ENCODE assay signal across 9 cellular contexts in the genomic region with DNA sequence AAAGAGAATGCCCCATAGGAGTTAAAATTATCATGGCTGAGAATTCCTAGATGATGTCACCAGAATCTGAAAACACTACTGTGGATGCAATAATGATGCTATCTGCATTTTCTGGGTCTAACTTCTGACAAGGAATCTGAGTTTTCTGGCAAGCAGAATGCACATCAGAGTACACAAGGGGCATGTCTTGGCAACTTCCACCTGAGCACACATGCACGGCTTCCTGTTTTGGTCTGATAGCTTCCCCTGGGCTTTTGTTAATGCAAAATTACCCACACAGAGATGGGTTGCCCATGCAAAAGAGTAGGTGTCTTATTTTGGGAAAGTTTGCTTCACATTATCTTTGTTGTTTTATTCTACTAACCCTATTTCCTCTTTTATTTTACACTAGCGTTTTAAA.
DNase-seq lines count a peak whose midpoint lies in the region; ATAC-seq and TF ChIP-seq lines count a peak whose summit lies in the region.
"Had no signal": no experiment of that assay in that cellular context is flagged by ENCODE, and none has a peak within 500 bp of the region (broad histone marks: within the 10 kb centered on the region; RNA-seq: fewer than 3 reads in every experiment).

No MANE protein-coding gene starts in this region.

- H3K4me2 ChIP-seq in GM23338, result no peak overlapping the region

- no peak overlapping the region for H3K4me3 ChIP-seq in GM23338

- no peaks in the 10 kb centered on the region for H3K36me3 Mint-ChIP-seq in GM23338 (ENCODE audit: low read depth)

- H4K20me1 ChIP-seq in GM23338 (replicated peaks; ENCODE audit: insufficient read depth), result no peaks in the 10 kb centered on the region

- peaks cover 29% of the 10 kb centered on the region for H3K4me1 Mint-ChIP-seq in GM23338

- H3K4me1 ChIP-seq in GM23338 (ENCODE audit: insufficient read depth), result peaks cover 20% of the 10 kb centered on the region

- H3K27ac ChIP-seq in GM23338 (ENCODE audit: low read depth), result no peak overlapping the region

- DNase-seq in GM23338 (ENCODE audit: low spot score), result no peak
- DNase-seq in NCI-H226, result peak; percentile 52
- peak; percentile 72 for DNase-seq in germinal center (ENCODE audit: low spot score)
- no peak for DNase-seq in COLO829 (ENCODE audit: low spot score)
- DNase-seq in omental fat pad (ENCODE audit: low spot score), result no peak
- no peak for DNase-seq in Right ventricle myocardium inferior (ENCODE audit: missing footprints)
- no peak for DNase-seq in AG20443 (ENCODE audit: low spot score)
- DNase-seq: NCI-H2227 treated with DMSO at 0.1 percent for 48 hours had no signal

- H3K79me2 ChIP-seq in GM23338 (replicated peaks; ENCODE audit: insufficient read depth), result no peaks in the 10 kb centered on the region

- no peaks in the 10 kb centered on the region for H3F3A ChIP-seq in GM23338 (replicated peaks; ENCODE audit: low read depth)

- peak overlapping the region; percentile 8; the same call in 1 of the 2 replicates for H2AFZ ChIP-seq in GM23338

- H3K27me3 Mint-ChIP-seq in GM23338 (ENCODE audit: insufficient read depth, low read depth, poor library complexity), result no peaks in the 10 kb centered on the region

- intact Hi-C loops in Right ventricle myocardium inferior (cut with DNase I), result no loop called here

- H3K27ac Mint-ChIP-seq in GM23338, result peak overlapping the region; percentile 36; the same call in 1 of the 2 replicates

- H3K9me2 ChIP-seq in GM23338 (ENCODE audit: insufficient read depth), result no peaks in the 10 kb centered on the region

- TF ChIP-seq CTCF in GM23338 (conservative IDR thresholded peaks at IDR 0.05; ENCODE audit: low read depth in 2 of 2) (no peak), omental fat pad (IDR thresholded peaks at IDR 0.05) (no peak)

- H3K4me3 Mint-ChIP-seq in GM23338, result no peak overlapping the region

- no peaks in the 10 kb centered on the region for H3K27me3 ChIP-seq in GM23338 (ENCODE audit: insufficient read depth)

- ATAC-seq in GM18870 (IDR thresholded peaks at IDR 0.05; ENCODE audit: unreplicated experiment) (peak; percentile 68), GM23338 (no peak), omental fat pad (ENCODE audit: low FRiP score) (no peak), Right ventricle myocardium inferior (no peak)

- no peaks in the 10 kb centered on the region for H3K9me3 Mint-ChIP-seq in GM23338

- no peaks in the 10 kb centered on the region for H3K36me3 ChIP-seq in GM23338 (ENCODE audit: insufficient read depth)

TF ChIP-seq in GM23338, 12 proteins besides CTCF, POLR2A, EP300 and RAD21:
- TF ChIP-seq NANOG (IDR thresholded peaks at IDR 0.05; ENCODE audit: borderline replicate concordance) (no peak), ZNF114 (CRISPR knock-in tag; IDR thresholded peaks at IDR 0.05) (no peak), EZH2phosphoT487 (IDR thresholded peaks at IDR 0.05; ENCODE audit: unreplicated experiment) (no peak), JUNB (IDR thresholded peaks at IDR 0.05; ENCODE audit: unreplicated experiment) (no peak), POLR2AphosphoS5 (IDR thresholded peaks at IDR 0.05; ENCODE audit: low read depth) (no peak), CREB1 (CRISPR knock-in tag; IDR thresholded peaks at IDR 0.05; ENCODE audit: low read depth) (no peak), EZH2 (IDR thresholded peaks at IDR 0.05; ENCODE audit: low read depth, unreplicated experiment) (no peak)
- TF ChIP-seq, protein P1, sequence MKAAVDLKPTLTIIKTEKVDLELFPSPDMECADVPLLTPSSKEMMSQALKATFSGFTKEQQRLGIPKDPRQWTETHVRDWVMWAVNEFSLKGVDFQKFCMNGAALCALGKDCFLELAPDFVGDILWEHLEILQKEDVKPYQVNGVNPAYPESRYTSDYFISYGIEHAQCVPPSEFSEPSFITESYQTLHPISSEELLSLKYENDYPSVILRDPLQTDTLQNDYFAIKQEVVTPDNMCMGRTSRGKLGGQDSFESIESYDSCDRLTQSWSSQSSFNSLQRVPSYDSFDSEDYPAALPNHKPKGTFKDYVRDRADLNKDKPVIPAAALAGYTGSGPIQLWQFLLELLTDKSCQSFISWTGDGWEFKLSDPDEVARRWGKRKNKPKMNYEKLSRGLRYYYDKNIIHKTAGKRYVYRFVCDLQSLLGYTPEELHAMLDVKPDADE (IDR thresholded peaks at IDR 0.05), result no peak
- TF ChIP-seq, protein P2, sequence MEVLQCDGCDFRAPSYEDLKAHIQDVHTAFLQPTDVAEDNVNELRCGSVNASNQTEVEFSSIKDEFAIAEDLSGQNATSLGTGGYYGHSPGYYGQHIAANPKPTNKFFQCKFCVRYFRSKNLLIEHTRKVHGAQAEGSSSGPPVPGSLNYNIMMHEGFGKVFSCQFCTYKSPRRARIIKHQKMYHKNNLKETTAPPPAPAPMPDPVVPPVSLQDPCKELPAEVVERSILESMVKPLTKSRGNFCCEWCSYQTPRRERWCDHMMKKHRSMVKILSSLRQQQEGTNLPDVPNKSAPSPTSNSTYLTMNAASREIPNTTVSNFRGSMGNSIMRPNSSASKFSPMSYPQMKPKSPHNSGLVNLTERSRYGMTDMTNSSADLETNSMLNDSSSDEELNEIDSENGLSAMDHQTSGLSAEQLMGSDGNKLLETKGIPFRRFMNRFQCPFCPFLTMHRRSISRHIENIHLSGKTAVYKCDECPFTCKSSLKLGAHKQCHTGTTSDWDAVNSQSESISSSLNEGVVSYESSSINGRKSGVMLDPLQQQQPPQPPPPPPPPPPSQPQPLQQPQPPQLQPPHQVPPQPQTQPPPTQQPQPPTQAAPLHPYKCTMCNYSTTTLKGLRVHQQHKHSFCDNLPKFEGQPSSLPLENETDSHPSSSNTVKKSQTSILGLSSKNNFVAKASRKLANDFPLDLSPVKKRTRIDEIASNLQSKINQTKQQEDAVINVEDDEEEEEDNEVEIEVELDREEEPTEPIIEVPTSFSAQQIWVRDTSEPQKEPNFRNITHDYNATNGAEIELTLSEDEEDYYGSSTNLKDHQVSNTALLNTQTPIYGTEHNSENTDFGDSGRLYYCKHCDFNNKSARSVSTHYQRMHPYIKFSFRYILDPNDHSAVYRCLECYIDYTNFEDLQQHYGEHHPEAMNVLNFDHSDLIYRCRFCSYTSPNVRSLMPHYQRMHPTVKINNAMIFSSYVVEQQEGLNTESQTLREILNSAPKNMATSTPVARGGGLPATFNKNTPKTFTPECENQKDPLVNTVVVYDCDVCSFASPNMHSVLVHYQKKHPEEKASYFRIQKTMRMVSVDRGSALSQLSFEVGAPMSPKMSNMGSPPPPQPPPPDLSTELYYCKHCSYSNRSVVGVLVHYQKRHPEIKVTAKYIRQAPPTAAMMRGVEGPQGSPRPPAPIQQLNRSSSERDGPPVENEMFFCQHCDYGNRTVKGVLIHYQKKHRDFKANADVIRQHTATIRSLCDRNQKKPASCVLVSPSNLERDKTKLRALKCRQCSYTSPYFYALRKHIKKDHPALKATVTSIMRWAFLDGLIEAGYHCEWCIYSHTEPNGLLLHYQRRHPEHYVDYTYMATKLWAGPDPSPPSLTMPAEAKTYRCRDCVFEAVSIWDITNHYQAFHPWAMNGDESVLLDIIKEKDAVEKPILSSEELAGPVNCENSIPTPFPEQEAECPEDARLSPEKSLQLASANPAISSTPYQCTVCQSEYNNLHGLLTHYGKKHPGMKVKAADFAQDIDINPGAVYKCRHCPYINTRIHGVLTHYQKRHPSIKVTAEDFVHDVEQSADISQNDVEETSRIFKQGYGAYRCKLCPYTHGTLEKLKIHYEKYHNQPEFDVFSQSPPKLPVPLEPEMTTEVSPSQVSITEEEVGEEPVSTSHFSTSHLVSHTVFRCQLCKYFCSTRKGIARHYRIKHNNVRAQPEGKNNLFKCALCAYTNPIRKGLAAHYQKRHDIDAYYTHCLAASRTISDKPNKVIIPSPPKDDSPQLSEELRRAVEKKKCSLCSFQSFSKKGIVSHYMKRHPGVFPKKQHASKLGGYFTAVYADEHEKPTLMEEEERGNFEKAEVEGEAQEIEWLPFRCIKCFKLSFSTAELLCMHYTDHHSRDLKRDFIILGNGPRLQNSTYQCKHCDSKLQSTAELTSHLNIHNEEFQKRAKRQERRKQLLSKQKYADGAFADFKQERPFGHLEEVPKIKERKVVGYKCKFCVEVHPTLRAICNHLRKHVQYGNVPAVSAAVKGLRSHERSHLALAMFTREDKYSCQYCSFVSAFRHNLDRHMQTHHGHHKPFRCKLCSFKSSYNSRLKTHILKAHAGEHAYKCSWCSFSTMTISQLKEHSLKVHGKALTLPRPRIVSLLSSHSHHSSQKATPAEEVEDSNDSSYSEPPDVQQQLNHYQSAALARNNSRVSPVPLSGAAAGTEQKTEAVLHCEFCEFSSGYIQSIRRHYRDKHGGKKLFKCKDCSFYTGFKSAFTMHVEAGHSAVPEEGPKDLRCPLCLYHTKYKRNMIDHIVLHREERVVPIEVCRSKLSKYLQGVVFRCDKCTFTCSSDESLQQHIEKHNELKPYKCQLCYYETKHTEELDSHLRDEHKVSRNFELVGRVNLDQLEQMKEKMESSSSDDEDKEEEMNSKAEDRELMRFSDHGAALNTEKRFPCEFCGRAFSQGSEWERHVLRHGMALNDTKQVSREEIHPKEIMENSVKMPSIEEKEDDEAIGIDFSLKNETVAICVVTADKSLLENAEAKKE (CRISPR knock-in tag; IDR thresholded peaks at IDR 0.05), result no peak
- TF ChIP-seq, protein P3, sequence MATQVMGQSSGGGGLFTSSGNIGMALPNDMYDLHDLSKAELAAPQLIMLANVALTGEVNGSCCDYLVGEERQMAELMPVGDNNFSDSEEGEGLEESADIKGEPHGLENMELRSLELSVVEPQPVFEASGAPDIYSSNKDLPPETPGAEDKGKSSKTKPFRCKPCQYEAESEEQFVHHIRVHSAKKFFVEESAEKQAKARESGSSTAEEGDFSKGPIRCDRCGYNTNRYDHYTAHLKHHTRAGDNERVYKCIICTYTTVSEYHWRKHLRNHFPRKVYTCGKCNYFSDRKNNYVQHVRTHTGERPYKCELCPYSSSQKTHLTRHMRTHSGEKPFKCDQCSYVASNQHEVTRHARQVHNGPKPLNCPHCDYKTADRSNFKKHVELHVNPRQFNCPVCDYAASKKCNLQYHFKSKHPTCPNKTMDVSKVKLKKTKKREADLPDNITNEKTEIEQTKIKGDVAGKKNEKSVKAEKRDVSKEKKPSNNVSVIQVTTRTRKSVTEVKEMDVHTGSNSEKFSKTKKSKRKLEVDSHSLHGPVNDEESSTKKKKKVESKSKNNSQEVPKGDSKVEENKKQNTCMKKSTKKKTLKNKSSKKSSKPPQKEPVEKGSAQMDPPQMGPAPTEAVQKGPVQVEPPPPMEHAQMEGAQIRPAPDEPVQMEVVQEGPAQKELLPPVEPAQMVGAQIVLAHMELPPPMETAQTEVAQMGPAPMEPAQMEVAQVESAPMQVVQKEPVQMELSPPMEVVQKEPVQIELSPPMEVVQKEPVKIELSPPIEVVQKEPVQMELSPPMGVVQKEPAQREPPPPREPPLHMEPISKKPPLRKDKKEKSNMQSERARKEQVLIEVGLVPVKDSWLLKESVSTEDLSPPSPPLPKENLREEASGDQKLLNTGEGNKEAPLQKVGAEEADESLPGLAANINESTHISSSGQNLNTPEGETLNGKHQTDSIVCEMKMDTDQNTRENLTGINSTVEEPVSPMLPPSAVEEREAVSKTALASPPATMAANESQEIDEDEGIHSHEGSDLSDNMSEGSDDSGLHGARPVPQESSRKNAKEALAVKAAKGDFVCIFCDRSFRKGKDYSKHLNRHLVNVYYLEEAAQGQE (IDR thresholded peaks at IDR 0.05; ENCODE audit: unreplicated experiment), result no peak
TF ChIP-seq in GM23338: peak in this region for 0.

Comparison
In these comparisons a context has a peak if more than half of its experiments do, and no peak if none do; other contexts are left out.
1. DNase-seq: peak in NCI-H226 (single experiment) and germinal center (single experiment); none in GM23338 (single experiment), COLO829 (single experiment), omental fat pad (single experiment), Right ventricle myocardium inferior (single experiment) and AG20443 (single experiment).